Comparison of ENCODE assay signal across 8 cellular contexts in genomic region chr20:47663354-47664067, GRCh38.
DNase-seq lines count a peak whose midpoint lies in the region; ATAC-seq and TF ChIP-seq lines count a peak whose summit lies in the region.

No MANE protein-coding gene starts in this region.

- DNase-seq in CD8-positive, alpha-beta T cell, result peak; percentile 59 to 83 (median 66)
- DNase-seq in NCI-H82 treated with DMSO at 0.1 percent for 48 hours (lab: John Stamatoyannopoulos, UW; ENCODE audit: unreplicated experiment), result peak; percentile 42
- DNase-seq in activated CD8-positive, alpha-beta T cell treated with anti-CD3 and anti-CD28 coated beads, Interleukin-2, amount 10 ng/mL, durations not matched to agents 7 days and 5 days, result peak; percentile 85
- peak; percentile 35 to 61 (median 43) for DNase-seq in effector memory CD4-positive, alpha-beta T cell
- peak; percentile 90 for DNase-seq in mesendoderm
- DNase-seq in stimulated activated CD8-positive, alpha-beta memory T cell treated with anti-CD3 and anti-CD28 coated beads, Interleukin-2, amount 100 ng/mL, for 1 hour (ENCODE audit: low read depth in 2 of 2), result peak; percentile 31 to 47

- no peaks in the 10 kb centered on the region for H3K9me3 ChIP-seq in CD8-positive, alpha-beta T cell (ENCODE audit: low read length)
- no peaks in the 10 kb centered on the region for H3K9me3 ChIP-seq in effector memory CD4-positive, alpha-beta T cell (ENCODE audit: control insufficient read depth, low read length)

- no peak overlapping the region for H3K18ac ChIP-seq in mesendoderm (ENCODE audit: low read length)

- peak; percentile 87 for ATAC-seq in CD8-positive, alpha-beta T cell
- ATAC-seq in HG02610 (IDR thresholded peaks at IDR 0.05; ENCODE audit: unreplicated experiment) (peak; percentile 43), HG02938 (IDR thresholded peaks at IDR 0.05; ENCODE audit: unreplicated experiment) (no peak)
- peak; percentile 85 for ATAC-seq in activated CD8-positive, alpha-beta T cell treated with anti-CD3 and anti-CD28 coated beads, Interleukin-2, amount 10 ng/mL, durations not matched to agents 7 days and 5 days

- H2BK5ac ChIP-seq in mesendoderm (ENCODE audit: low read length), result no peak overlapping the region

- intact Hi-C loops in CD8-positive, alpha-beta T cell (cut with DNase I, micrococcal nuclease), result loop anchor here in 1 of 2 experiments (1.0 kb wide), 1 partner anchor 958 kb away; no protein-coding TSS in a partner anchor

- no peaks in the 10 kb centered on the region for H3K9me3 Mint-ChIP-seq in CD8-positive, alpha-beta T cell
- no peaks in the 10 kb centered on the region for H3K9me3 Mint-ChIP-seq in activated CD8-positive, alpha-beta T cell treated with anti-CD3 and anti-CD28 coated beads, Interleukin-2, amount 10 ng/mL, durations not matched to agents 7 days and 5 days (ENCODE audit: insufficient read depth)

- no peak overlapping the region for H4K8ac ChIP-seq in mesendoderm (ENCODE audit: low read depth, low read length)

- no peak overlapping the region for H3K23ac ChIP-seq in mesendoderm (ENCODE audit: low read length)

- peak; percentile 87 for TF ChIP-seq CTCF in CD8-positive, alpha-beta T cell (IDR thresholded peaks at IDR 0.05)

- peaks cover 26% of the 10 kb centered on the region for H3K36me3 Mint-ChIP-seq in CD8-positive, alpha-beta T cell
- peaks cover 5% of the 10 kb centered on the region for H3K36me3 Mint-ChIP-seq in activated CD8-positive, alpha-beta T cell treated with anti-CD3 and anti-CD28 coated beads, Interleukin-2, amount 10 ng/mL, durations not matched to agents 7 days and 5 days (ENCODE audit: low read depth)

- no CpG with 5 or more reads among the region's 20 CpGs for WGBS in mesendoderm (ENCODE audit: extremely low coverage, insufficient coverage, low lambda C conversion rate)

- no peaks in the 10 kb centered on the region for H3K79me1 ChIP-seq in mesendoderm (ENCODE audit: low read length)

- peaks cover 8% of the 10 kb centered on the region for H3K36me3 ChIP-seq in CD8-positive, alpha-beta T cell (ENCODE audit: insufficient read depth, low read length)
- H3K36me3 ChIP-seq in effector memory CD4-positive, alpha-beta T cell (ENCODE audit: control insufficient read depth, insufficient read depth, low read length), result peaks cover 3% of the 10 kb centered on the region
- H3K36me3 ChIP-seq in mesendoderm (ENCODE audit: control insufficient read depth, insufficient read depth, low read length), result no peaks in the 10 kb centered on the region

- no peak overlapping the region for H3K56ac ChIP-seq in mesendoderm (ENCODE audit: low read length)

- H2BK120ac ChIP-seq in mesendoderm (ENCODE audit: low read depth, low read length), result no peak overlapping the region

- H3K27ac ChIP-seq in CD8-positive, alpha-beta T cell (ENCODE audit: low read depth, low read length), result no peak overlapping the region
- no peak overlapping the region for H3K27ac ChIP-seq in effector memory CD4-positive, alpha-beta T cell (ENCODE audit: insufficient read depth, low read length, poor library complexity, severe bottlenecking)
- no peak overlapping the region for H3K27ac ChIP-seq in mesendoderm (ENCODE audit: low read depth, low read length)

- no peak overlapping the region for H4K5ac ChIP-seq in mesendoderm (ENCODE audit: low read length)

- H2AK5ac ChIP-seq in mesendoderm (ENCODE audit: low read length), result no peak overlapping the region

- H3K4me1 ChIP-seq in CD8-positive, alpha-beta T cell (ENCODE audit: insufficient read depth, low read length), result no peaks in the 10 kb centered on the region
- H3K4me1 ChIP-seq in effector memory CD4-positive, alpha-beta T cell (ENCODE audit: control insufficient read depth, insufficient read depth, low read length, poor library complexity, severe bottlenecking), result no peaks in the 10 kb centered on the region
- H3K4me1 ChIP-seq in mesendoderm (ENCODE audit: control insufficient read depth, low read depth, low read length), result no peaks in the 10 kb centered on the region

- H3K4me3 ChIP-seq in CD8-positive, alpha-beta T cell (ENCODE audit: low read depth, low read length), result no peak overlapping the region
- no peak overlapping the region for H3K4me3 ChIP-seq in effector memory CD4-positive, alpha-beta T cell (ENCODE audit: insufficient read depth, low read depth, low read length, poor library complexity, severe bottlenecking)
- H3K4me3 ChIP-seq in mesendoderm (ENCODE audit: low read length), result no peak overlapping the region

- no peak overlapping the region for H3K4me2 ChIP-seq in mesendoderm (ENCODE audit: low read length)

- CTCF ChIA-PET in CD8-positive, alpha-beta T cell (lab: Charles Lee), result interaction anchor here (0.5 to 3.1 kb wide), 19 partner anchors 10 to 966 kb away, joined by 3 to 39 read pairs (median 3); no protein-coding TSS in a partner anchor
- CTCF ChIA-PET in activated CD8-positive, alpha-beta T cell treated with anti-CD3 and anti-CD28 coated beads, Interleukin-2, amount 10 ng/mL, durations not matched to agents 7 days and 5 days (lab: Charles Lee), result interaction anchor here (0.8 to 2.0 kb wide), 18 partner anchors 10 to 957 kb away, joined by 3 to 11 read pairs (median 4); no protein-coding TSS in a partner anchor

- no peaks in the 10 kb centered on the region for H3K27me3 Mint-ChIP-seq in CD8-positive, alpha-beta T cell (ENCODE audit: low read depth)
- no peaks in the 10 kb centered on the region for H3K27me3 Mint-ChIP-seq in activated CD8-positive, alpha-beta T cell treated with anti-CD3 and anti-CD28 coated beads, Interleukin-2, amount 10 ng/mL, durations not matched to agents 7 days and 5 days (ENCODE audit: low read depth)

- H3K79me2 ChIP-seq in mesendoderm (ENCODE audit: control insufficient read depth, insufficient read depth, low read length), result no peaks in the 10 kb centered on the region

- H2BK15ac ChIP-seq in mesendoderm (replicated peaks; ENCODE audit: low read depth), result no peak overlapping the region

- no peak overlapping the region for H3K27ac Mint-ChIP-seq in CD8-positive, alpha-beta T cell
- no peak overlapping the region for H3K27ac Mint-ChIP-seq in activated CD8-positive, alpha-beta T cell treated with anti-CD3 and anti-CD28 coated beads, Interleukin-2, amount 10 ng/mL, durations not matched to agents 7 days and 5 days

- H3K4me3 Mint-ChIP-seq in CD8-positive, alpha-beta T cell, result no peak overlapping the region
- no peak overlapping the region for H3K4me3 Mint-ChIP-seq in activated CD8-positive, alpha-beta T cell treated with anti-CD3 and anti-CD28 coated beads, Interleukin-2, amount 10 ng/mL, durations not matched to agents 7 days and 5 days

- POLR2A ChIA-PET in CD8-positive, alpha-beta T cell (lab: Charles Lee), result no interaction called here
- POLR2A ChIA-PET in activated CD8-positive, alpha-beta T cell treated with anti-CD3 and anti-CD28 coated beads, Interleukin-2, amount 10 ng/mL, durations not matched to agents 7 days and 5 days (lab: Charles Lee), result interaction anchor here (0.6 kb wide), 1 partner anchor 198 kb away, joined by 3 read pairs; no protein-coding TSS in a partner anchor

- H3K9ac ChIP-seq in mesendoderm (ENCODE audit: low read length), result no peak overlapping the region

- H3K27me3 ChIP-seq in CD8-positive, alpha-beta T cell (ENCODE audit: insufficient read depth, low read length), result no peaks in the 10 kb centered on the region
- H3K27me3 ChIP-seq in effector memory CD4-positive, alpha-beta T cell (replicated peaks; ENCODE audit: control insufficient read depth, insufficient read depth, low read length, poor library complexity, severe bottlenecking), result no peaks in the 10 kb centered on the region
- H3K27me3 ChIP-seq in mesendoderm (ENCODE audit: insufficient read depth, low read length, poor library complexity), result no peaks in the 10 kb centered on the region

- H3K4ac ChIP-seq in mesendoderm (ENCODE audit: low read depth, low read length), result no peak overlapping the region

- peaks cover 3% of the 10 kb centered on the region for H3K4me1 Mint-ChIP-seq in CD8-positive, alpha-beta T cell (ENCODE audit: low read depth)
- H3K4me1 Mint-ChIP-seq in activated CD8-positive, alpha-beta T cell treated with anti-CD3 and anti-CD28 coated beads, Interleukin-2, amount 10 ng/mL, durations not matched to agents 7 days and 5 days (ENCODE audit: low read depth), result peaks cover 8% of the 10 kb centered on the region

Comparison
In these comparisons a context has a peak if more than half of its experiments do, and no peak if none do; other contexts are left out.
1. DNase-seq: peak in every context shown above with its lines; median percentile 90 in mesendoderm; 85 in activated CD8-positive, alpha-beta T cell treated with anti-CD3 and anti-CD28 coated beads, Interleukin-2, amount 10 ng/mL, durations not matched to agents 7 days and 5 days; 66 in CD8-positive, alpha-beta T cell; 43 in effector memory CD4-positive, alpha-beta T cell; 42 in NCI-H82 treated with DMSO at 0.1 percent for 48 hours; 39 in stimulated activated CD8-positive, alpha-beta memory T cell treated with anti-CD3 and anti-CD28 coated beads, Interleukin-2, amount 100 ng/mL, for 1 hour.